Comparison of ENCODE assay signal across 7 cellular contexts in genomic region chr14:102525213-102526143, GRCh38. TPM values are rescaled to one million over a fixed set of nuclear protein-coding genes. Genes with fewer than 3 reads are reported as not detected.
A peak's percentile ranks its signal among the peaks of the same experiment; 100 is the strongest.
DNase-seq lines count a peak whose midpoint lies in the region; ATAC-seq and TF ChIP-seq lines count a peak whose summit lies in the region.

No MANE protein-coding gene starts in this region.

- peaks cover 10% of the 10 kb centered on the region for H3K4me1 ChIP-seq in osteoblast (ENCODE audit: insufficient read depth, low read length)

- H3K4me1 Mint-ChIP-seq in activated T-helper 1 cell treated with anti-CD3 and anti-CD28 coated beads, Interleukin-12 subunit alpha, Interleukin-12 subunit beta, Interleukin-2, Interleukin-4 antibody, amounts not matched to agents 30 ng/mL and 10 ng/mL and 1 ng/mL, durations not matched to agents 14 hours and 24 hours and 36 hours (ENCODE audit: low read depth): peaks cover 27% of the 10 kb centered on the region

- H3K9me3 ChIP-seq in osteoblast (ENCODE audit: low read depth, low read length): no peaks in the 10 kb centered on the region

- DNase-seq in Daoy (ENCODE audit: low read depth): peak; percentile 76
- peak; percentile 50 to 76 for DNase-seq in NCI-H2081 (lab: John Stamatoyannopoulos, UW)
- DNase-seq in activated T-helper 1 cell treated with anti-CD3 and anti-CD28 coated beads, Interleukin-12 subunit alpha, Interleukin-12 subunit beta, Interleukin-2, Interleukin-4 antibody, amounts not matched to agents 30 ng/mL and 10 ng/mL and 1 ng/mL, durations not matched to agents 14 hours and 24 hours and 36 hours (ENCODE audit: low spot score): peak; percentile 29
- peak; percentile 63 for DNase-seq in glomerular visceral epithelial cell (ENCODE audit: extremely low spot score)
- DNase-seq in osteoblast (ENCODE audit: insufficient read length, low spot score, missing footprints): peak; percentile 79

- peak overlapping the region; percentile 100 for H3K4me2 ChIP-seq in osteoblast (ENCODE audit: insufficient read depth, low read length)

- peaks cover 2% of the 10 kb centered on the region for H3K27me3 Mint-ChIP-seq in activated T-helper 1 cell treated with anti-CD3 and anti-CD28 coated beads, Interleukin-12 subunit alpha, Interleukin-12 subunit beta, Interleukin-2, Interleukin-4 antibody, amounts not matched to agents 30 ng/mL and 10 ng/mL and 1 ng/mL, durations not matched to agents 14 hours and 24 hours and 36 hours (ENCODE audit: insufficient read depth)

- H3K4me3 Mint-ChIP-seq in activated T-helper 1 cell treated with anti-CD3 and anti-CD28 coated beads, Interleukin-12 subunit alpha, Interleukin-12 subunit beta, Interleukin-2, Interleukin-4 antibody, amounts not matched to agents 30 ng/mL and 10 ng/mL and 1 ng/mL, durations not matched to agents 14 hours and 24 hours and 36 hours: peak overlapping the region; percentile 92

- H4K20me1 ChIP-seq in osteoblast (ENCODE audit: insufficient read depth, low read length): no peaks in the 10 kb centered on the region

- peak; percentile 16 for ATAC-seq in GM21786 (IDR thresholded peaks at IDR 0.05; ENCODE audit: unreplicated experiment)
- ATAC-seq in HG03025 (IDR thresholded peaks at IDR 0.05; ENCODE audit: low FRiP score, unreplicated experiment): no peak

- TF ChIP-seq CTCF in osteoblast (IDR thresholded peaks at IDR 0.05; ENCODE audit: extremely low read depth, low read depth, low read length): no peak

- intact Hi-C loops in activated T-helper 1 cell treated with anti-CD3 and anti-CD28 coated beads, Interleukin-12 subunit alpha, Interleukin-12 subunit beta, Interleukin-2, Interleukin-4 antibody, amounts not matched to agents 30 ng/mL and 10 ng/mL and 1 ng/mL, durations not matched to agents 14 hours and 24 hours and 36 hours (cut with micrococcal nuclease): loop anchor here (10.0 kb wide), 3 partner anchors 249 to 711 kb away; partner anchors contain the start of gene TRAF3

- H3K9me3 Mint-ChIP-seq in activated T-helper 1 cell treated with anti-CD3 and anti-CD28 coated beads, Interleukin-12 subunit alpha, Interleukin-12 subunit beta, Interleukin-2, Interleukin-4 antibody, amounts not matched to agents 30 ng/mL and 10 ng/mL and 1 ng/mL, durations not matched to agents 14 hours and 24 hours and 36 hours: no peaks in the 10 kb centered on the region

- no peaks in the 10 kb centered on the region for H3K36me3 ChIP-seq in osteoblast (ENCODE audit: insufficient read depth, low read length)

- peak overlapping the region; percentile 90 for H3K4me3 ChIP-seq in osteoblast (ENCODE audit: insufficient read depth, low read length)

- H3K27me3 ChIP-seq in osteoblast (ENCODE audit: insufficient read depth, low read length): no peaks in the 10 kb centered on the region

- no peaks in the 10 kb centered on the region for H3K79me2 ChIP-seq in osteoblast (ENCODE audit: insufficient read depth, low read length)

- H3K36me3 Mint-ChIP-seq in activated T-helper 1 cell treated with anti-CD3 and anti-CD28 coated beads, Interleukin-12 subunit alpha, Interleukin-12 subunit beta, Interleukin-2, Interleukin-4 antibody, amounts not matched to agents 30 ng/mL and 10 ng/mL and 1 ng/mL, durations not matched to agents 14 hours and 24 hours and 36 hours (ENCODE audit: low read depth): no peaks in the 10 kb centered on the region

- peak overlapping the region; percentile 99 for H2AFZ ChIP-seq in osteoblast (ENCODE audit: low read length)

- peak overlapping the region; percentile 67 for H3K27ac ChIP-seq in osteoblast (ENCODE audit: low read depth, low read length)

- peak overlapping the region; percentile 88 for H3K27ac Mint-ChIP-seq in activated T-helper 1 cell treated with anti-CD3 and anti-CD28 coated beads, Interleukin-12 subunit alpha, Interleukin-12 subunit beta, Interleukin-2, Interleukin-4 antibody, amounts not matched to agents 30 ng/mL and 10 ng/mL and 1 ng/mL, durations not matched to agents 14 hours and 24 hours and 36 hours

RNA-seq across cellular contexts. Expression of gene ANKRD9, which starts 15.9 kb away (rescaled TPM):
- 25.0 and 28.0 TPM in 2 replicates for total RNA-seq in Daoy (2014; rRNA removed; shearing (Covaris generic))
- total RNA-seq in activated T-helper 1 cell treated with anti-CD3 and anti-CD28 coated beads, Interleukin-12 subunit alpha, Interleukin-12 subunit beta, Interleukin-2, Interleukin-4 antibody, amounts not matched to agents 30 ng/mL and 10 ng/mL and 1 ng/mL, durations not matched to agents 14 hours and 24 hours and 36 hours: 13.4 TPM in 2 replicates
- 13.6 and 15.6 TPM in 2 replicates for total RNA-seq in osteoblast

Comparison
In these comparisons a context has a peak if more than half of its experiments do, and no peak if none do; other contexts are left out.
1. DNase-seq: peak in every context shown above with its lines; median percentile 79 in osteoblast; 76 in Daoy; 63 in NCI-H2081; 63 in glomerular visceral epithelial cell; 29 in activated T-helper 1 cell treated with anti-CD3 and anti-CD28 coated beads, Interleukin-12 subunit alpha, Interleukin-12 subunit beta, Interleukin-2, Interleukin-4 antibody, amounts not matched to agents 30 ng/mL and 10 ng/mL and 1 ng/mL, durations not matched to agents 14 hours and 24 hours and 36 hours.